25 cellular contexts compared by ENCODE assay signal in the genomic region with DNA sequence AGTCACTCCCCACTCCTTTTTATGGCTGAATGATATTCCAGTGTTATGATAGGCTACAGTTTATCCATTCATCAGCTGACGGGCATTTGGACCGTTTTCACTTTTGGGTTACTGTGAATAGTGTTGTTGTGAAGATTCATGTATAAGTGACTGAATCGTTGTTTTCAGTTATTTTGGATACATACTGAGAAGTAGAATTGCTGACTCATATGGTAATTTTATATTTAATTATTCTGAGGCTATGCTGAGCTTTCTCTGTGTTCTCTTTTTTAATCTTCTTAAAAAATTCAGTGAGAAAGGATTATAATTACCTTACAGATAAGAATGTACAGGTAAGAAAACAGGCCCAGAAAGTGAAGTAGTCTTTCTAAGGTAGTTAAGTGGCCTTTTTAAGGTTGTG.
DNase-seq lines count a peak whose midpoint lies in the region; ATAC-seq, FAIRE-seq and TF ChIP-seq lines count a peak whose summit lies in the region.
"Had no signal": no experiment of that assay in that cellular context is flagged by ENCODE, and none has a peak within 500 bp of the region (broad histone marks: within the 10 kb centered on the region; RNA-seq: fewer than 3 reads in every experiment).

No MANE protein-coding gene starts in this region.

- H3K4me1 Mint-ChIP-seq in activated T-cell treated with anti-CD3 and anti-CD28 coated beads, Interleukin-2, amount 50 U/mL, for 72 hours (ENCODE audit: low read depth), result no peaks in the 10 kb centered on the region
- H3K4me1 Mint-ChIP-seq: CD4-positive, alpha-beta memory T cell; CD4-positive, CD25-positive, alpha-beta regulatory T cell; CD8-positive, alpha-beta memory T cell had no signal

- H3K4me3 ChIP-seq in A549, result no peak overlapping the region
- H3K4me3 ChIP-seq in K562, result no peak overlapping the region
- H3K4me3 ChIP-seq: BLaER1, GM12878 had no signal

- no peak for DNase-seq in activated T-cell treated with anti-CD3 and anti-CD28 coated beads, Interleukin-2, amount 50 U/mL, for 72 hours
- DNase-seq in activated T-cell treated with anti-CD3 and anti-CD28 coated beads, Interleukin-2, amount 50 U/mL, for 48 hours, result no peak
- DNase-seq in A549 (ENCODE audit: low read depth in 1 of 2, low spot score in 1 of 2), result no peak
- no peak for DNase-seq in K562 (ENCODE audit: extremely low read depth in 1 of 4, low spot score in 3 of 4)
- DNase-seq: ACHN; BE2C; C1 segment of cervical spinal cord; CD4-positive, alpha-beta memory T cell; CD4-positive, CD25-positive, alpha-beta regulatory T cell; CD8-positive, alpha-beta memory T cell; COR-L47; DMS 273 treated with DMSO at 0.1 percent for 48 hours; DMS153; DMS53; DMS79; DND-41; EL; GDM1 had no signal

- H3K4me1 ChIP-seq in A549 (no peaks in the 10 kb centered on the region), K562 (replicated peaks in 1 of 2; ENCODE audit: control insufficient read depth in 2 of 2, insufficient read depth in 2 of 2, low read length in 2 of 2) (no peaks in the 10 kb centered on the region)
- H3K4me1 ChIP-seq: BE2C, BLaER1 had no signal

- TF ChIP-seq POLR2A in A549 (IDR thresholded peaks at IDR 0.05; ENCODE audit: low read length) (no peak), K562 (conservative IDR thresholded peaks at IDR 0.05) (no peak)

- intact Hi-C loops in K562 (cut with micrococcal nuclease), result no loop called here

- TF ChIP-seq EP300 in A549 (IDR thresholded peaks at IDR 0.05) (no peak), K562 (IDR thresholded peaks at IDR 0.05; ENCODE audit: low read length) (no peak)

- CTCF ChIA-PET in A549 (lab: Yijun Ruan, JAX), result no interaction called here
- CTCF ChIA-PET in K562 (lab: Yijun Ruan, JAX; ENCODE audit: low intra/inter-chr PET ratio), result no interaction called here

- POLR2A ChIA-PET in A549 (lab: Yijun Ruan, JAX), result no interaction called here
- POLR2A ChIA-PET in K562 (lab: Yijun Ruan, JAX), result no interaction called here

- H3K9me3 ChIP-seq in A549 (no peaks in the 10 kb centered on the region), K562 (replicated peaks; ENCODE audit: control insufficient read depth, insufficient read depth, low read depth, low read length) (no peaks in the 10 kb centered on the region)
- H3K9me3 ChIP-seq: BE2C, BLaER1 had no signal

- no peak for FAIRE-seq in A549 (lab: Jason Lieb, UNC)
- FAIRE-seq in K562 (lab: Jason Lieb, UNC), result no peak
- FAIRE-seq: GM12878, GM12892, GM18507 had no signal

- in situ Hi-C loops in K562 (cut with MboI), result no loop called here

- H3K36me3 Mint-ChIP-seq in activated T-cell treated with anti-CD3 and anti-CD28 coated beads, Interleukin-2, amount 50 U/mL, for 72 hours (ENCODE audit: insufficient read depth in 2 of 2), result no peaks in the 10 kb centered on the region
- H3K36me3 Mint-ChIP-seq: CD14-positive monocyte; CD4-positive, alpha-beta memory T cell; CD4-positive, CD25-positive, alpha-beta regulatory T cell; CD8-positive, alpha-beta memory T cell had no signal

- no peak overlapping the region for H3K9ac ChIP-seq in K562 (ENCODE audit: insufficient read depth in 1 of 2, low read depth in 2 of 2, low read length in 2 of 2)
- H3K9ac ChIP-seq: BLaER1 had no signal

- H3K4me3 Mint-ChIP-seq in activated T-cell treated with anti-CD3 and anti-CD28 coated beads, Interleukin-2, amount 50 U/mL, for 72 hours, result no peak overlapping the region
- H3K4me3 Mint-ChIP-seq: CD14-positive monocyte; CD4-positive, alpha-beta memory T cell; CD4-positive, CD25-positive, alpha-beta regulatory T cell; CD8-positive, alpha-beta memory T cell had no signal

- H4K20me1 ChIP-seq in K562 (replicated peaks; ENCODE audit: control insufficient read depth, insufficient read depth, low read length), result no peaks in the 10 kb centered on the region
- H4K20me1 ChIP-seq: BLaER1 had no signal

- BruUV-seq in K562 (replicated peaks; lab: Mats Ljungman, UMichigan), result no TSS peak

- H3K27ac Mint-ChIP-seq in activated T-cell treated with anti-CD3 and anti-CD28 coated beads, Interleukin-2, amount 50 U/mL, for 72 hours, result peak overlapping the region; percentile 20
- H3K27ac Mint-ChIP-seq: CD4-positive, alpha-beta memory T cell; CD4-positive, CD25-positive, alpha-beta regulatory T cell; CD8-positive, alpha-beta memory T cell had no signal

- no peak for TF ChIP-seq RAD21 in A549 (conservative IDR thresholded peaks at IDR 0.05 in 1 of 2, IDR thresholded peaks at IDR 0.05 in 1 of 2)
- TF ChIP-seq RAD21 in K562 (CRISPR knock-in tag; conservative IDR thresholded peaks at IDR 0.05 in 1 of 2, IDR thresholded peaks at IDR 0.05 in 1 of 2), result no peak

- H3K27ac ChIP-seq in A549, result no peak overlapping the region
- no peak overlapping the region for H3K27ac ChIP-seq in K562 (ENCODE audit: extremely low read depth, low read depth, low read length)
- H3K27ac ChIP-seq: 22Rv1, BLaER1 had no signal

- WGBS in A549 (ENCODE audit: missing lambda C conversion rate), result 6% methylated on average over 3 of the region's 3 CpGs
- 0% methylated on average over 3 of the region's 3 CpGs for WGBS in K562 (ENCODE audit: insufficient coverage, low coverage, missing lambda C conversion rate)

- H3K79me2 ChIP-seq in K562 (ENCODE audit: control insufficient read depth, insufficient read depth, low read length), result no peaks in the 10 kb centered on the region

- H3K27me3 Mint-ChIP-seq in activated T-cell treated with anti-CD3 and anti-CD28 coated beads, Interleukin-2, amount 50 U/mL, for 72 hours (ENCODE audit: low read depth), result peaks cover 6% of the 10 kb centered on the region
- H3K27me3 Mint-ChIP-seq: CD4-positive, CD25-positive, alpha-beta regulatory T cell had no signal

- no peaks in the 10 kb centered on the region for H3K36me3 ChIP-seq in K562 (ENCODE audit: control insufficient read depth, insufficient read depth, low read length)
- H3K36me3 ChIP-seq: BE2C, BLaER1 had no signal

- H2AFZ ChIP-seq in K562 (ENCODE audit: low read depth, low read length), result no peak overlapping the region

- H3K9me3 Mint-ChIP-seq in activated T-cell treated with anti-CD3 and anti-CD28 coated beads, Interleukin-2, amount 50 U/mL, for 72 hours, result no peaks in the 10 kb centered on the region
- H3K9me3 Mint-ChIP-seq: CD4-positive, alpha-beta memory T cell; CD8-positive, alpha-beta memory T cell had no signal

- no peaks in the 10 kb centered on the region for H3K9me1 ChIP-seq in K562 (ENCODE audit: control insufficient read depth, insufficient read depth, low read length)

- no peaks in the 10 kb centered on the region for H3K27me3 ChIP-seq in K562 (ENCODE audit: control insufficient read depth in 2 of 2, insufficient read depth in 2 of 2, low read length in 2 of 2)
- H3K27me3 ChIP-seq: BE2C, BLaER1 had no signal

- TF ChIP-seq CTCF in A549 (IDR thresholded peaks at IDR 0.05) (no peak), K562 (IDR thresholded peaks at IDR 0.05 in 2 of 3, conservative IDR thresholded peaks at IDR 0.05 in 1 of 3; ENCODE audit: insufficient read depth in 2 of 3, low read depth in 1 of 3, low read length in 3 of 3) (no peak)

- no peak overlapping the region for H3K4me2 ChIP-seq in A549
- H3K4me2 ChIP-seq in K562 (ENCODE audit: insufficient read depth, low read length), result no peak overlapping the region
- H3K4me2 ChIP-seq: BLaER1 had no signal

- ATAC-seq in activated T-cell treated with anti-CD3 and anti-CD28 coated beads, Interleukin-2, amount 50 U/mL, for 72 hours (replicated peaks in 1 of 2), result no peak
- ATAC-seq in A549 (no peak), K562 (no peak), GM21526 (IDR thresholded peaks at IDR 0.05; ENCODE audit: low FRiP score, unreplicated experiment) (no peak)
- ATAC-seq: GM12878 had no signal

TF ChIP-seq in A549, 52 proteins besides CTCF, POLR2A, EP300 and RAD21:
- TF ChIP-seq MAFK (IDR thresholded peaks at IDR 0.05; ENCODE audit: partially characterized antibody) (peak; percentile 18), RFX5 (IDR thresholded peaks at IDR 0.05) (no peak)

TF ChIP-seq in K562, 482 proteins besides CTCF, POLR2A, EP300 and RAD21:
- TF ChIP-seq MEF2D (tag; conservative IDR thresholded peaks at IDR 0.05; ENCODE audit: low read depth) (no peak), C11orf30 (IDR thresholded peaks at IDR 0.05; ENCODE audit: low read depth) (peak; percentile 45; the same call in 1 of the 2 replicates), ZNF444 (CRISPR knock-in tag; IDR thresholded peaks at IDR 0.05) (no peak), ZNF316 (IDR thresholded peaks at IDR 0.05) (peak; percentile 65), MAFG (tag; conservative IDR thresholded peaks at IDR 0.05) (peak; percentile 50)
- TF ChIP-seq, protein P1, sequence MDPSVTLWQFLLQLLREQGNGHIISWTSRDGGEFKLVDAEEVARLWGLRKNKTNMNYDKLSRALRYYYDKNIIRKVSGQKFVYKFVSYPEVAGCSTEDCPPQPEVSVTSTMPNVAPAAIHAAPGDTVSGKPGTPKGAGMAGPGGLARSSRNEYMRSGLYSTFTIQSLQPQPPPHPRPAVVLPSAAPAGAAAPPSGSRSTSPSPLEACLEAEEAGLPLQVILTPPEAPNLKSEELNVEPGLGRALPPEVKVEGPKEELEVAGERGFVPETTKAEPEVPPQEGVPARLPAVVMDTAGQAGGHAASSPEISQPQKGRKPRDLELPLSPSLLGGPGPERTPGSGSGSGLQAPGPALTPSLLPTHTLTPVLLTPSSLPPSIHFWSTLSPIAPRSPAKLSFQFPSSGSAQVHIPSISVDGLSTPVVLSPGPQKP (CRISPR knock-in tag; IDR thresholded peaks at IDR 0.05), result no peak
